ENCODE assay signal across 9 cellular contexts in the genomic region with DNA sequence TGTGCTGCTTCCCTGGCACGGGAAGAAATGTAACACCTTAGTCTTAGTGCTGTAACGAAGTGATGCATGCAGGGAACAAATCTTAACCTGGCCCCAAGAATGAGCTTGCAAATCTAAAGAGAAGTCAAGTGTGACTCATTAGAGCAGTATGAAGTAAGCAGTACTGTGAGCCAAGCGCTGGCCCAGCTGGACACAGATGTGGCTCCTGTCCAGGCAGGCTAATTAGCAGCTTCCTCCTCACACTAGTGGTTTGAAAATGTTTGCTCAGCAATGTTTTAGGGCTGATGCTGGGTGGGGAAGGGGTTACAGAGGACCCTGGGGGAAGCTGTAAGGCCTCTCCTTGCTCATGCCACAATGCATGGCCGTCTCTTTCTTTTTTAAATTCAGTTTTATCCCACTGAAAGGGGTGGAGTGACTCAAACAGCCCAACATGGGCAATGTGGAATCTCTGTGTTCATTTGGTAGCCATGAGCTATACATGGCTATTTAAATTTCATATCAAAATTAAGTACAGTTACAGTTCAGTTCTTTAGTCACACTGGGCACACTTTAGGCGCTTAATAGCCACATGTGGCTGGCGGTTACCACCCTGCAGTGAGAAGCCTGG. TPM values are rescaled to one million over a fixed set of nuclear protein-coding genes. Genes with fewer than 3 reads are reported as not detected.
DNase-seq lines count a peak whose midpoint lies in the region; ATAC-seq, FAIRE-seq and TF ChIP-seq lines count a peak whose summit lies in the region.
"Had no signal": no experiment of that assay in that cellular context is flagged by ENCODE, and none has a peak within 500 bp of the region (broad histone marks: within the 10 kb centered on the region; RNA-seq: fewer than 3 reads in every experiment).

No MANE protein-coding gene starts in this region.

- dilution Hi-C loops in keratinocyte (cut with MboI; ENCODE audit: extremely low pct_ligation_motif_present, low sequenced_read_pairs) = no loop called here

- FAIRE-seq in keratinocyte (lab: Jason Lieb, UNC) = peak; percentile 96

- peak overlapping the region in 2 of 4 donors; percentile 17 to 31 for H3K27ac ChIP-seq in body of pancreas
- peak overlapping the region; percentile 65 for H3K27ac ChIP-seq in keratinocyte (ENCODE audit: control insufficient read depth, insufficient read depth, low read length)
- peak overlapping the region in 1 of 2 donors; percentile 41 for H3K27ac ChIP-seq in uterus

- H3K36me3 ChIP-seq in body of pancreas (replicated peaks in 1 of 2; ENCODE audit: insufficient read depth in 1 of 2, low read depth in 2 of 2) (no peaks in the 10 kb centered on the region), keratinocyte (ENCODE audit: control insufficient read depth in 2 of 2, extremely low read depth in 1 of 2, insufficient read depth in 2 of 2, low read length in 2 of 2) (no peaks in the 10 kb centered on the region), uterus (no peaks in the 10 kb centered on the region)

- no peaks in the 10 kb centered on the region for H3K9me3 ChIP-seq in body of pancreas
- no peaks in the 10 kb centered on the region for H3K9me3 ChIP-seq in keratinocyte (ENCODE audit: control insufficient read depth, low read depth, low read length)
- H3K9me3 ChIP-seq in uterus = no peaks in the 10 kb centered on the region

- DNase-seq in CD1c-positive myeloid dendritic cell (ENCODE audit: extremely low spot score) (peak; percentile 28), NCI-H2029 (lab: John Stamatoyannopoulos, UW) (peak; percentile 55), body of pancreas (peak; percentile 60 to 86 (median 74)), keratinocyte (ENCODE audit: low read depth, low spot score) (peak; percentile 57), uterus (peak; percentile 88)
- no peak for DNase-seq in stimulated activated CD4-positive, alpha-beta T cell treated with anti-CD3 and anti-CD28 coated beads, Interleukin-4, amount 100 ng/mL, for 1 hour
- no peak for DNase-seq in activated CD8-positive, alpha-beta memory T cell treated with anti-CD3 and anti-CD28 coated beads for 24 hours
- DNase-seq in stimulated activated CD4-positive, alpha-beta T cell treated with anti-CD3 and anti-CD28 coated beads, Interleukin-2, amount 100 ng/mL, for 24 hours = no peak
- DNase-seq: activated naive CD8-positive, alpha-beta T cell treated with anti-CD3 and anti-CD28 coated beads, Interleukin-2, amount 10 ng/mL, durations not matched to agents 7 days and 5 days had no signal

- no peaks in the 10 kb centered on the region for H4K20me1 ChIP-seq in keratinocyte (ENCODE audit: control insufficient read depth, extremely low read depth, insufficient read depth, low read length)

- no peaks in the 10 kb centered on the region for H3K79me2 ChIP-seq in keratinocyte (ENCODE audit: control insufficient read depth, insufficient read depth, low read length)

- H3K4me1 ChIP-seq in body of pancreas (no peaks in the 10 kb centered on the region), keratinocyte (ENCODE audit: control insufficient read depth, extremely low read depth, insufficient read depth, low read length) (peaks cover 17% of the 10 kb centered on the region), uterus (peaks cover 0 to 3% of the 10 kb centered on the region in 2 donors)

- peak; percentile 91 for ATAC-seq in body of pancreas

- TF ChIP-seq CTCF in body of pancreas (IDR thresholded peaks at IDR 0.05) (no peak), keratinocyte (optimal IDR thresholded peaks at IDR 0.05 in 1 of 3, IDR thresholded peaks at IDR 0.05 in 1 of 3, conservative IDR thresholded peaks at IDR 0.05 in 1 of 3; ENCODE audit: extremely low read depth in 1 of 3, insufficient read depth in 2 of 3, low read length in 3 of 3) (no peak), uterus (IDR thresholded peaks at IDR 0.05) (no peak)

- TF ChIP-seq POLR2A in body of pancreas (IDR thresholded peaks at IDR 0.05) = no peak
- no peak for TF ChIP-seq POLR2A in uterus (IDR thresholded peaks at IDR 0.05)

- no peak overlapping the region for H3K4me3 ChIP-seq in body of pancreas
- no peak overlapping the region for H3K4me3 ChIP-seq in keratinocyte (ENCODE audit: control insufficient read depth in 2 of 3, extremely low read depth in 1 of 3, insufficient read depth in 2 of 3, low read depth in 1 of 3, low read length in 3 of 3)
- H3K4me3 ChIP-seq in uterus = no peak overlapping the region

- H2AFZ ChIP-seq in keratinocyte (ENCODE audit: control insufficient read depth, low read length) = peak overlapping the region; percentile 12

- H3K27me3 ChIP-seq in body of pancreas = no peaks in the 10 kb centered on the region
- no peaks in the 10 kb centered on the region for H3K27me3 ChIP-seq in keratinocyte (ENCODE audit: control insufficient read depth, extremely low read depth, insufficient read depth, low read length)
- H3K27me3 ChIP-seq in uterus = no peaks in the 10 kb centered on the region

- 27 to 34% methylated on average over 4 to 6 of the region's 6 CpGs for WGBS in body of pancreas, 2 donors

- peak overlapping the region; percentile 26 for H3K9ac ChIP-seq in keratinocyte (ENCODE audit: control insufficient read depth, extremely low read depth, insufficient read depth, low read length)

- H3K9me1 ChIP-seq in keratinocyte (ENCODE audit: control insufficient read depth, extremely low read depth, insufficient read depth, low read length) = no peaks in the 10 kb centered on the region

- peak overlapping the region; percentile 52 for H3K4me2 ChIP-seq in keratinocyte (ENCODE audit: control insufficient read depth, extremely low read depth, insufficient read depth, low read depth, low read length)

- intact Hi-C loops in body of pancreas (cut with DNase I) = no loop called here
- intact Hi-C loops in uterus (cut with DNase I; ENCODE audit: low total_unique reads) = no loop called here

RNA-seq across cellular contexts. Expression of gene MAP7D2, which starts 48.9 kb away (rescaled TPM):
- under 1 TPM; under 0.01 to 0.99 TPM for total RNA-seq in body of pancreas
- 0.35 to 0.76 TPM (median 0.36 TPM) in 3 replicates for polyA plus RNA-seq in keratinocyte
- 1.8 TPM for polyA plus RNA-seq in keratinocyte (2011; ENCODE audit: low read depth)
- 0.44 and 0.61 TPM in 2 replicates for polyA plus RNA-seq in keratinocyte (2011; cell fraction: cytosol; rRNA removed)
- 0.46 and 0.60 TPM in 2 replicates for polyA plus RNA-seq in keratinocyte (2011; cell fraction: nucleus; rRNA removed)
- polyA plus RNA-seq in keratinocyte (2012; ENCODE audit: low replicate concordance) = 0.58 and 0.80 TPM in 2 replicates
- 0.26 to 0.52 TPM (median 0.36 TPM) in 3 replicates for polyA minus RNA-seq in keratinocyte
- polyA minus RNA-seq in keratinocyte (2011; cell fraction: cytosol; rRNA and poly(A)+ RNA removed) = not detected
- polyA minus RNA-seq in keratinocyte (2011; cell fraction: nucleus; rRNA and poly(A)+ RNA removed) = 0.21 TPM in 1 of 2 replicates, not detected in the other
- 1 to 10 TPM in 1 of 4 donors, under 1 TPM in 2, not detected in 1; 0.55 to 1.2 (median 0.88) TPM for total RNA-seq in uterus

Comparison
In these comparisons a context has a peak if more than half of its experiments do, and no peak if none do; other contexts are left out.
1. DNase-seq: peak in CD1c-positive myeloid dendritic cell (single experiment), NCI-H2029 (single experiment), body of pancreas (4 of 4), keratinocyte (single experiment) and uterus (2 of 2); none in stimulated activated CD4-positive, alpha-beta T cell treated with anti-CD3 and anti-CD28 coated beads, Interleukin-4, amount 100 ng/mL, for 1 hour (single experiment), activated CD8-positive, alpha-beta memory T cell treated with anti-CD3 and anti-CD28 coated beads for 24 hours (single experiment) and stimulated activated CD4-positive, alpha-beta T cell treated with anti-CD3 and anti-CD28 coated beads, Interleukin-2, amount 100 ng/mL, for 24 hours (0 of 2).